Comparison of ENCODE assay signal across 18 cellular contexts in genomic region chr18:39425172-39425571, GRCh38.
"Had no signal": no experiment of that assay in that cellular context is flagged by ENCODE, and none has a peak within 500 bp of the region (broad histone marks: within the 10 kb centered on the region; RNA-seq: fewer than 3 reads in every experiment).

No MANE protein-coding gene starts in this region.

- H3K4me3 ChIP-seq: coronary artery, esophagus squamous epithelium, lung, mucosa of descending colon, pancreas, stomach, thyroid gland, vagina had no signal

- H3K27me3 ChIP-seq: esophagus squamous epithelium, pancreas, stomach, thyroid gland, vagina had no signal

- H3K27ac ChIP-seq: coronary artery, esophagus squamous epithelium, pancreas, stomach, thyroid gland, vagina had no signal

- H3K36me3 ChIP-seq: esophagus squamous epithelium, pancreas, stomach, thyroid gland, vagina had no signal

- H3K4me1 ChIP-seq: esophagus squamous epithelium, pancreas, stomach, thyroid gland, vagina had no signal

- H3K9me3 ChIP-seq: esophagus squamous epithelium, mucosa of descending colon, pancreas, thyroid gland, vagina had no signal

- DNase-seq: dermis blood vessel endothelial cell; effector memory CD4-positive, alpha-beta T cell; esophagus squamous epithelium; head of caudate nucleus; mucosa of descending colon; naive B cell; occipital lobe; pancreas; retina; stimulated activated CD4-positive, alpha-beta T cell treated with anti-CD3 and anti-CD28 coated beads, Interleukin-2, amount 100 ng/mL, for 24 hours; stimulated activated CD4-positive, alpha-beta T cell treated with anti-CD3 and anti-CD28 coated beads, Interleukin-4, amount 100 ng/mL, for 24 hours; stimulated activated naive CD4-positive, alpha-beta T cell treated with Interleukin-2 at 50 U/mL for 16 hours; stomach; thyroid gland; trophoblast cell had no signal
